8 cellular contexts compared by ENCODE assay signal in genomic region chr4:165221999-165222994, GRCh38. TPM values are rescaled to one million over a fixed set of nuclear protein-coding genes. Genes with fewer than 3 reads are reported as not detected.
DNase-seq lines count a peak whose midpoint lies in the region; ATAC-seq, FAIRE-seq and TF ChIP-seq lines count a peak whose summit lies in the region.
"Not testable (repeated sequence)": the region's sequence is repeated elsewhere in the genome, so short reads cannot be mapped to it uniquely, and the experiment has no call there.

No MANE protein-coding gene starts in this region.

- TF ChIP-seq POLR2A in stomach (IDR thresholded peaks at IDR 0.05) = not testable (repeated sequence)

- not testable (repeated sequence) for DNase-seq in CD14-positive monocyte (ENCODE audit: low spot score); epithelial cell of prostate (ENCODE audit: low read depth, low spot score); natural killer cell treated with Interleukin-12 subunit alpha and Interleukin-12 subunit beta and Interleukin-15 and Interleukin-18, amount 100 ng/mL, for 72 hours (ENCODE audit: low spot score); stomach
- peak; percentile 59 for DNase-seq in HT1080 (ENCODE audit: low read depth)

- intact Hi-C loops in CD14-positive monocyte (cut with micrococcal nuclease); stomach (cut with DNase I; ENCODE audit: low total_unique reads): not testable (repeated sequence)

- peak overlapping the region; percentile 100 for H3K27ac ChIP-seq in epithelial cell of prostate
- H3K27ac ChIP-seq in stomach = peak overlapping the region in 4 of 5 donors; percentile 24 to 76 (median 64)

- not testable (repeated sequence) for H3K9me3 Mint-ChIP-seq in CD14-positive monocyte; activated naive CD4-positive, alpha-beta T cell treated with anti-CD3 and anti-CD28 coated beads, Interleukin-2, amount 50 U/mL, for 24 hours; natural killer cell treated with Interleukin-12 subunit alpha and Interleukin-12 subunit beta and Interleukin-15 and Interleukin-18, amount 100 ng/mL, for 72 hours

- not testable (repeated sequence) for H3K4me3 ChIP-seq in stomach

- not testable (repeated sequence) for H3K27me3 Mint-ChIP-seq in CD14-positive monocyte (ENCODE audit: low read depth in 3 of 3); activated naive CD4-positive, alpha-beta T cell treated with anti-CD3 and anti-CD28 coated beads, Interleukin-2, amount 50 U/mL, for 24 hours; natural killer cell treated with Interleukin-12 subunit alpha and Interleukin-12 subunit beta and Interleukin-15 and Interleukin-18, amount 100 ng/mL, for 72 hours

- not testable (repeated sequence) for TF ChIP-seq EP300 in stomach (IDR thresholded peaks at IDR 0.05)

- peak overlapping the region; percentile 50 to 88 (median 75) for H3K27ac Mint-ChIP-seq in CD14-positive monocyte
- peak overlapping the region; percentile 80 for H3K27ac Mint-ChIP-seq in activated naive CD4-positive, alpha-beta T cell treated with anti-CD3 and anti-CD28 coated beads, Interleukin-2, amount 50 U/mL, for 24 hours
- peak overlapping the region; percentile 93 to 96 for H3K27ac Mint-ChIP-seq in natural killer cell treated with Interleukin-12 subunit alpha and Interleukin-12 subunit beta and Interleukin-15 and Interleukin-18, amount 100 ng/mL, for 72 hours

- 25 to 41% (median 36%) methylated on average over 6 to 7 of the region's 7 CpGs for WGBS in stomach, 5 donors

- peaks cover 45 to 48% of the 10 kb centered on the region in 2 donors for H3K36me3 Mint-ChIP-seq in CD14-positive monocyte
- peaks cover 22% of the 10 kb centered on the region for H3K36me3 Mint-ChIP-seq in activated naive CD4-positive, alpha-beta T cell treated with anti-CD3 and anti-CD28 coated beads, Interleukin-2, amount 50 U/mL, for 24 hours
- peaks cover 26% of the 10 kb centered on the region for H3K36me3 Mint-ChIP-seq in natural killer cell treated with Interleukin-12 subunit alpha and Interleukin-12 subunit beta and Interleukin-15 and Interleukin-18, amount 100 ng/mL, for 72 hours

- not testable (repeated sequence) for TF ChIP-seq CTCF in CD14-positive monocyte (IDR thresholded peaks at IDR 0.05); stomach (IDR thresholded peaks at IDR 0.05)

- peak; percentile 38; the same call in 2 of the 3 replicates for ATAC-seq in SK-N-SH treated with all-trans-retinoic acid at 6 μM for 48 hours
- ATAC-seq in natural killer cell treated with Interleukin-12 subunit alpha and Interleukin-12 subunit beta and Interleukin-15 and Interleukin-18, amount 100 ng/mL, for 72 hours = peak; percentile 71 to 80

- not testable (repeated sequence) for H3K9me3 ChIP-seq in stomach

- peak overlapping the region; percentile 9 to 86 for H3K4me3 Mint-ChIP-seq in CD14-positive monocyte
- not testable (repeated sequence) for H3K4me3 Mint-ChIP-seq in activated naive CD4-positive, alpha-beta T cell treated with anti-CD3 and anti-CD28 coated beads, Interleukin-2, amount 50 U/mL, for 24 hours
- H3K4me3 Mint-ChIP-seq in natural killer cell treated with Interleukin-12 subunit alpha and Interleukin-12 subunit beta and Interleukin-15 and Interleukin-18, amount 100 ng/mL, for 72 hours = peak overlapping the region; percentile 82

- H3K4me1 ChIP-seq in stomach = peaks cover 0 to 27% (median 9%) of the 10 kb centered on the region in 4 donors

- peak; percentile 5 for FAIRE-seq in islet of Langerhans (lab: Jason Lieb, UNC)

- H3K4me1 Mint-ChIP-seq in CD14-positive monocyte = peaks cover 34% of the 10 kb centered on the region
- peaks cover 51% of the 10 kb centered on the region for H3K4me1 Mint-ChIP-seq in activated naive CD4-positive, alpha-beta T cell treated with anti-CD3 and anti-CD28 coated beads, Interleukin-2, amount 50 U/mL, for 24 hours
- peaks cover 41% of the 10 kb centered on the region in 2 donors for H3K4me1 Mint-ChIP-seq in natural killer cell treated with Interleukin-12 subunit alpha and Interleukin-12 subunit beta and Interleukin-15 and Interleukin-18, amount 100 ng/mL, for 72 hours (ENCODE audit: low read depth in 2 of 2)

- not testable (repeated sequence) for H3K36me3 ChIP-seq in stomach

- H3K27me3 ChIP-seq in stomach = not testable (repeated sequence)

RNA-seq across cellular contexts. Expression of gene KLHL2, which starts 14.9 kb away (rescaled TPM):
- 10 to 100 TPM in 1 of 2 donors, 1 to 10 TPM in 1; 6.9 to 11.1 TPM for polyA plus RNA-seq in CD14-positive monocyte
- 19.9 and 20.1 TPM in 2 replicates for total RNA-seq in HT1080 (2014; rRNA removed; shearing (Covaris generic))
- 19.0 and 27.9 TPM in 2 replicates for polyA plus RNA-seq in HT1080 (2015; cell fraction: cytosol; rRNA removed)
- 14.0 and 24.2 TPM in 2 replicates for polyA plus RNA-seq in HT1080 (2015; cell fraction: nucleus; rRNA removed)
- 10 to 100 TPM; 53.7 to 80.1 TPM for total RNA-seq in natural killer cell treated with Interleukin-12 subunit alpha and Interleukin-12 subunit beta and Interleukin-15 and Interleukin-18, amount 100 ng/mL, for 72 hours
- 10 to 100 TPM; 11.1 to 34.3 (median 16.7) TPM for total RNA-seq in stomach
- 10 to 100 TPM; 12.2 to 17.7 (median 12.7) TPM for polyA plus RNA-seq in stomach
